8 cellular contexts compared by ENCODE assay signal in genomic region chr7:112790651-112790973, GRCh38. TPM values are rescaled to one million over a fixed set of nuclear protein-coding genes. Genes with fewer than 3 reads are reported as not detected.
DNase-seq lines count a peak whose midpoint lies in the region; ATAC-seq and TF ChIP-seq lines count a peak whose summit lies in the region.

No MANE protein-coding gene starts in this region.

- H3K4me2 ChIP-seq in SK-N-SH = peak overlapping the region; percentile 79
- no peak overlapping the region for H3K4me2 ChIP-seq in neural cell (ENCODE audit: low read length)

- TF ChIP-seq RAD21 in SK-N-SH (IDR thresholded peaks at IDR 0.05; ENCODE audit: low read length) (no peak), neural cell (conservative IDR thresholded peaks at IDR 0.05) (no peak)

- POLR2A ChIA-PET in SK-N-SH (lab: Yijun Ruan, JAX) = interaction anchor here (1.5 to 1.6 kb wide), 2 partner anchors 11 to 149 kb away, joined by 5 read pairs; a partner anchor contains a TSS

- peak overlapping the region; percentile 86 for H3K9ac ChIP-seq in SK-N-SH
- H3K9ac ChIP-seq in endocrine pancreas (ENCODE audit: control insufficient read depth, insufficient read depth, low read length) = peak overlapping the region; percentile 82
- H3K9ac ChIP-seq in neural cell (ENCODE audit: low read length) = peak overlapping the region; percentile 62

- no peaks in the 10 kb centered on the region for H3K9me3 ChIP-seq in SK-N-SH
- no peaks in the 10 kb centered on the region for H3K9me3 ChIP-seq in endocrine pancreas (ENCODE audit: control insufficient read depth, low read length)
- H3K9me3 ChIP-seq in neural cell (ENCODE audit: low read length) = no peaks in the 10 kb centered on the region

- no peaks in the 10 kb centered on the region for H3K9me2 ChIP-seq in SK-N-SH
- H3K9me2 ChIP-seq in neural cell (ENCODE audit: insufficient read depth, low read length) = no peaks in the 10 kb centered on the region

- TF ChIP-seq CTCF in SK-N-SH (IDR thresholded peaks at IDR 0.05) (no peak), neural cell (IDR thresholded peaks at IDR 0.05; ENCODE audit: poor library complexity, severe bottlenecking) (no peak)

- H4K20me1 ChIP-seq in SK-N-SH (ENCODE audit: insufficient read depth) = no peaks in the 10 kb centered on the region
- H4K20me1 ChIP-seq in neural cell (ENCODE audit: insufficient read depth) = no peaks in the 10 kb centered on the region

- DNase-seq in SK-N-SH (no peak), NOMO-1 treated with DMSO at 0.1 percent for 48 hours (lab: John Stamatoyannopoulos, UW; ENCODE audit: unreplicated experiment) (peak; percentile 75), dedifferentiated amniotic fluid mesenchymal stem cell (ENCODE audit: extremely low spot score) (no peak)
- no peak for DNase-seq in NK-92 treated with Interleukin-12 subunit alpha and Interleukin-12 subunit beta, amount 100 ng/mL, for 24 hours (lab: John Stamatoyannopoulos, UW)

- H3K27ac ChIP-seq in SK-N-SH (ENCODE audit: low read depth in 2 of 2, low read length in 1 of 2) = peak overlapping the region; percentile 87 to 97; a peak in 3 of 4 replicates
- peak overlapping the region; percentile 37 for H3K27ac ChIP-seq in neural cell (ENCODE audit: low read length)

- CTCF ChIA-PET in SK-N-SH (lab: Yijun Ruan, JAX) = interaction anchor here (1.2 to 1.5 kb wide), 4 partner anchors 9 to 224 kb away, joined by 3 to 4 read pairs (median 3); no protein-coding TSS in a partner anchor

- H2AFZ ChIP-seq in SK-N-SH (ENCODE audit: low read depth) = peak overlapping the region; percentile 94
- H2AFZ ChIP-seq in neural cell (ENCODE audit: low read depth, low read length) = no peak overlapping the region

- 34% methylated on average over 11 of the region's 11 CpGs for WGBS in SK-N-SH (ENCODE audit: low lambda C conversion rate)

- H3K4me3 ChIP-seq in SK-N-SH (ENCODE audit: low read depth in 2 of 2, low read length in 1 of 2) (peak overlapping the region; percentile 73 to 98), endocrine pancreas (ENCODE audit: control insufficient read depth, insufficient read depth, low read length) (peak overlapping the region; percentile 36), neural cell (ENCODE audit: low read length) (peak overlapping the region; percentile 75)

- H3K4me1 ChIP-seq in SK-N-SH (ENCODE audit: control insufficient read depth in 1 of 2, insufficient read depth in 2 of 2, low read depth in 1 of 2, low read length in 1 of 2) (peaks cover 0 to 14% of the 10 kb centered on the region in 2 experiments; a peak in 2 of 4 replicates), endocrine pancreas (ENCODE audit: control insufficient read depth, insufficient read depth, low read length) (peaks cover 10% of the 10 kb centered on the region)

- TF ChIP-seq EP300 in SK-N-SH (IDR thresholded peaks at IDR 0.05; ENCODE audit: borderline replicate concordance in 1 of 2, low read depth in 1 of 2, low read length in 1 of 2) (no peak), neural cell (conservative IDR thresholded peaks at IDR 0.05; ENCODE audit: poor library complexity, severe bottlenecking) (no peak)

- H3K27me3 ChIP-seq in SK-N-SH (ENCODE audit: insufficient read depth) (no peaks in the 10 kb centered on the region), endocrine pancreas (ENCODE audit: control insufficient read depth, insufficient read depth, low read length) (no peaks in the 10 kb centered on the region), neural cell (ENCODE audit: insufficient read depth, low read depth, low read length) (no peaks in the 10 kb centered on the region)

- H3F3A ChIP-seq in SK-N-SH (replicated peaks; ENCODE audit: insufficient read depth) (peaks cover 8% of the 10 kb centered on the region), neural cell (ENCODE audit: insufficient read depth, low read length, poor library complexity, severe bottlenecking) (no peaks in the 10 kb centered on the region)

- H3K79me2 ChIP-seq in SK-N-SH (ENCODE audit: insufficient read depth) = peaks cover 35% of the 10 kb centered on the region
- no peaks in the 10 kb centered on the region for H3K79me2 ChIP-seq in neural cell (replicated peaks; ENCODE audit: insufficient read depth, low read length)

- H3K36me3 ChIP-seq in SK-N-SH (replicated peaks in 1 of 2; ENCODE audit: control insufficient read depth in 1 of 2, insufficient read depth in 2 of 2, low read length in 1 of 2) = no peaks in the 10 kb centered on the region
- no peaks in the 10 kb centered on the region for H3K36me3 ChIP-seq in endocrine pancreas (ENCODE audit: control insufficient read depth, insufficient read depth, low read length)
- no peaks in the 10 kb centered on the region for H3K36me3 ChIP-seq in neural cell (ENCODE audit: insufficient read depth, low read length)

- ATAC-seq in SK-N-SH treated with all-trans-retinoic acid at 6 μM for 48 hours = no peak
- ATAC-seq in HG02623 (IDR thresholded peaks at IDR 0.05; ENCODE audit: unreplicated experiment) = peak; percentile 59

TF ChIP-seq in SK-N-SH, 30 proteins besides CTCF, POLR2A, EP300 and RAD21:
- TF ChIP-seq FOXJ3 (CRISPR knock-in tag; IDR thresholded peaks at IDR 0.05) (no peak), FOXM1 (IDR thresholded peaks at IDR 0.05; ENCODE audit: low read depth) (no peak), GABPA (IDR thresholded peaks at IDR 0.05; ENCODE audit: low read depth) (no peak), TAF1 (IDR thresholded peaks at IDR 0.05; ENCODE audit: borderline replicate concordance, low read depth, low read length) (no peak), PBX3 (IDR thresholded peaks at IDR 0.05) (no peak)

TF ChIP-seq in SK-N-SH treated with all-trans-retinoic acid at 6 μM for 48 hours, 23 proteins besides CTCF, POLR2A, EP300 and RAD21:
- no peak for TF ChIP-seq CSDC2 (CRISPR knock-in tag; IDR thresholded peaks at IDR 0.05)
- no peak for TF ChIP-seq TCF4 (CRISPR knock-in tag; IDR thresholded peaks at IDR 0.05; ENCODE audit: borderline replicate concordance)
- no peak for TF ChIP-seq ZFP3 (CRISPR knock-in tag; IDR thresholded peaks at IDR 0.05)
- no peak for TF ChIP-seq BACH2 (CRISPR knock-in tag; IDR thresholded peaks at IDR 0.05; ENCODE audit: borderline replicate concordance)
- TF ChIP-seq SNAI2 (CRISPR knock-in tag; IDR thresholded peaks at IDR 0.05) = no peak
- no peak for TF ChIP-seq ESRRG (CRISPR knock-in tag; IDR thresholded peaks at IDR 0.05)
- TF ChIP-seq TOX (CRISPR knock-in tag; IDR thresholded peaks at IDR 0.05; ENCODE audit: borderline replicate concordance) = no peak
- no peak for TF ChIP-seq ARNTL (CRISPR knock-in tag; IDR thresholded peaks at IDR 0.05; ENCODE audit: borderline replicate concordance, low read depth)
- no peak for TF ChIP-seq ZFP30 (CRISPR knock-in tag; IDR thresholded peaks at IDR 0.05)

TF ChIP-seq in neural cell, 6 proteins besides CTCF, POLR2A, EP300 and RAD21:
- no peak for TF ChIP-seq MXI1 (conservative IDR thresholded peaks at IDR 0.05; ENCODE audit: poor library complexity, severe bottlenecking)
- no peak for TF ChIP-seq TAF1 (IDR thresholded peaks at IDR 0.05; ENCODE audit: low read depth)
- no peak for TF ChIP-seq EZH2 (IDR thresholded peaks at IDR 0.05; ENCODE audit: borderline replicate concordance, insufficient read depth, low read length, poor library complexity, severe bottlenecking)
- TF ChIP-seq REST (IDR thresholded peaks at IDR 0.05; ENCODE audit: borderline replicate concordance) = no peak
- no peak for TF ChIP-seq POLR2AphosphoS5 (IDR thresholded peaks at IDR 0.05)
- TF ChIP-seq SMC3 (conservative IDR thresholded peaks at IDR 0.05; ENCODE audit: poor library complexity) = no peak

RNA-seq across cellular contexts. Expression of gene TMEM168, which starts 0.4 kb away (rescaled TPM):
- polyA plus RNA-seq in SK-N-SH (2012; rRNA removed) = 32.2 and 39.6 TPM in 2 replicates
- 31.3 and 33.9 TPM in 2 replicates for polyA plus RNA-seq in SK-N-SH (2012; cell fraction: cytosol; rRNA removed)
- 45.5 and 80.4 TPM in 2 replicates for polyA plus RNA-seq in SK-N-SH (2012; cell fraction: nucleus; rRNA removed)
- polyA plus RNA-seq in neural cell = 21.9 and 24.0 TPM in 2 replicates
- polyA minus RNA-seq in neural cell = 22.9 and 28.8 TPM in 2 replicates
